Comparison of ENCODE assay signal across 8 cellular contexts in the genomic region with DNA sequence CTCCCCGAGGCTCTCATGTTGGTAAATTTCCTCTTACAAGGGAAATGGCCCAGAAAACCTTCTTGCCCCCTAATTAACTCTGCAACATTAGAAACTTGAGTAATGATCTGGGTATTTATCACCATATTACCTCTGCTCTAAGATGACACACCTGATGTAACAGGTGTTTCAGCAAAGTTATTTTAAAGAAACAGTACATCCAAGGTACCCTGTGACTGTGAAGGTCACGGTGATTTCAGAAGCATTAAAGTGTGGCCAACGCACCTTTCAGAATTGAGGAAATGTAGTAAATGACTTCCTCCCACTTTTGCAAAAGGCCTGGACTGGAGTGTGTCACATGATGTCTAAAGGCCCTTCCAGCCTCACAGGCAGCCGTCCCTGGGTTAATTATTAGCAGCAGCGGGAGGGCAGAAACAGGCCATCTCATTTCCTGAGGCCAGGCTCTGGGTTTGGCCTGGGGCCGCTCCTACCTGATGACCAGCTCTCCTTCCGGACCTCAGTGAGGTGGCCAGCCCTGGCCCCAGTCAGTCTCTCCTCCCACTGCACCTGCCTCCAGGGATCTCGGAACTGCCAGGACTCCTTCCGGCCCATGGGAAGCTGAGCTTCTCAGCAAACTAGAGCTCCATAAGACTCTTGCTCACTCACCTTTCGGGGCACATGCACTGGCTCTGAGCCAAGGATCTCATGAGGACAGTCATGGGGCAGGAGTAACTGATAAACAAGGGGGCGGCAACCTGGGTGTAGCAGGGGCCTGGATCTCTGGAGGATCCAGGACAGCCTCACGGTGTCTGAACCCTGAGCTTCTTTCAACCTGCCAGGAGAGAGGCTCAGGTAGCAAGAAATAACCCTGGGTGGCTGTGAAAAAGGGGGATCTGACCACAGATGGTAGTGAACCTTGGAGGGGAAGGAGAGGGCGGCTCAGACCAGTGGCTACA. TPM values are rescaled to one million over a fixed set of nuclear protein-coding genes. Genes with fewer than 3 reads are reported as not detected.
A peak's percentile ranks its signal among the peaks of the same experiment; 100 is the strongest.
DNase-seq lines count a peak whose midpoint lies in the region; ATAC-seq and TF ChIP-seq lines count a peak whose summit lies in the region.

No MANE protein-coding gene starts in this region.

- H4K8ac ChIP-seq in H9 (replicated peaks; ENCODE audit: insufficient read length, low read depth, low read length), result no peak overlapping the region

- no CpG with 5 or more reads among the region's 13 CpGs for whole genome bisulfite sequencing in H9 (ENCODE audit: extremely low coverage, insufficient read length, low lambda C conversion rate)

- H3K4me3 ChIP-seq in left lung, result no peak overlapping the region

- TF ChIP-seq CTCF in left lung (IDR thresholded peaks at IDR 0.05), result no peak
- no peak for TF ChIP-seq CTCF in H9 (conservative IDR thresholded peaks at IDR 0.05)

- no peaks in the 10 kb centered on the region for H3K23me2 ChIP-seq in H9 (ENCODE audit: insufficient read length, low read depth, low read length, poor library complexity, severe bottlenecking)

- intact Hi-C loops in left lung (cut with DNase I), result no loop called here

- H3K18ac ChIP-seq in H9 (ENCODE audit: insufficient read length, low read depth, low read length), result no peak overlapping the region

- H3K4ac ChIP-seq in H9 (ENCODE audit: low read depth, low read length), result no peak overlapping the region

- H3K23ac ChIP-seq in H9 (ENCODE audit: insufficient read length, low read depth, low read length), result no peak overlapping the region

- DNase-seq in NOMO-1 treated with dmso at 0.1 percent for 144 hours (lab: John Stamatoyannopoulos, UW; ENCODE audit: unreplicated experiment), result peak; percentile 67
- DNase-seq in left lung, result peak; percentile 88 to 89
- no peak for DNase-seq in H9
- no peak for DNase-seq in OCI-M1 (lab: John Stamatoyannopoulos, UW)
- DNase-seq in central memory CD4-positive, alpha-beta T cell, result no peak

- H2BK15ac ChIP-seq in H9 (ENCODE audit: low read depth, low read length), result no peak overlapping the region

- peaks cover 0 to 6% of the 10 kb centered on the region in 2 donors for H3K4me1 ChIP-seq in left lung
- no peaks in the 10 kb centered on the region for H3K4me1 ChIP-seq in H9 (ENCODE audit: insufficient read depth, low read length)

- no peak overlapping the region for H2BK12ac ChIP-seq in H9 (ENCODE audit: insufficient read length, low read depth, low read length)

- no peak overlapping the region for H3K4me2 ChIP-seq in H9 (ENCODE audit: insufficient read depth, insufficient read length, low read length)

- H3K27me3 ChIP-seq in left lung (peaks cover 0 to 46% of the 10 kb centered on the region in 2 donors), H9 (ENCODE audit: insufficient read depth, low read length) (no peaks in the 10 kb centered on the region)

- H3K36me3 Mint-ChIP-seq in H9 (ENCODE audit: insufficient read depth in 1 of 3, low read depth in 3 of 3), result no peaks in the 10 kb centered on the region

- no peak overlapping the region for H3T11ph ChIP-seq in H9 (ENCODE audit: low read length)

- H2BK5ac ChIP-seq in H9 (ENCODE audit: insufficient read length, low read length), result no peak overlapping the region

- H2AK5ac ChIP-seq in H9 (ENCODE audit: insufficient read length, low read length), result no peak overlapping the region

- H4K20me1 ChIP-seq in H9 (ENCODE audit: control insufficient read depth, insufficient read depth, insufficient read length), result no peaks in the 10 kb centered on the region

- no peak overlapping the region for H2AFZ ChIP-seq in H9 (ENCODE audit: low read length)

- no peak overlapping the region for H2BK20ac ChIP-seq in H9 (ENCODE audit: low read depth, low read length, poor library complexity, severe bottlenecking)

- no peak overlapping the region for H3K4me3 Mint-ChIP-seq in H9

- no peaks in the 10 kb centered on the region for H3K27me3 Mint-ChIP-seq in H9 (ENCODE audit: low read depth)

- peak; percentile 90 for ATAC-seq in GM18867 (IDR thresholded peaks at IDR 0.05; ENCODE audit: unreplicated experiment)
- peak; percentile 84 for ATAC-seq in HG02973 (IDR thresholded peaks at IDR 0.05; ENCODE audit: unreplicated experiment)
- peak; percentile 94 for ATAC-seq in left lung
- no peak for ATAC-seq in GM21526 (IDR thresholded peaks at IDR 0.05; ENCODE audit: low FRiP score, unreplicated experiment)

- H4K5ac ChIP-seq in H9 (ENCODE audit: insufficient read length, low read depth, low read length), result no peak overlapping the region

- H3K9me3 Mint-ChIP-seq in H9, result no peaks in the 10 kb centered on the region

- no peak overlapping the region for H2BK120ac ChIP-seq in H9 (ENCODE audit: low read depth, low read length, poor library complexity, severe bottlenecking)

- H3K4me1 Mint-ChIP-seq in H9, result peaks cover 0 to 6% of the 10 kb centered on the region in 2 experiments; a peak in 1 of 4 replicates

- no peaks in the 10 kb centered on the region for H3K79me2 ChIP-seq in H9 (ENCODE audit: insufficient read depth, low read length)

- H3K27ac Mint-ChIP-seq in H9, result no peak overlapping the region; a peak in 1 of 7 replicates

- no peak overlapping the region for H3K9ac ChIP-seq in H9 (ENCODE audit: extremely low read depth, insufficient read length, low read length)

- H3K79me1 ChIP-seq in H9 (ENCODE audit: insufficient read depth, low read depth, low read length, poor library complexity, severe bottlenecking), result no peaks in the 10 kb centered on the region

- peak overlapping the region; percentile 69 to 78 for H3K27ac ChIP-seq in left lung
- no peak overlapping the region for H3K27ac ChIP-seq in H9 (ENCODE audit: insufficient read length, low read depth, low read length)

- H3K14ac ChIP-seq in H9 (ENCODE audit: insufficient read depth, low read length), result no peak overlapping the region

- H3K56ac ChIP-seq in H9 (ENCODE audit: insufficient read length, low read depth, low read length), result no peak overlapping the region

- H4K91ac ChIP-seq in H9 (ENCODE audit: insufficient read length, low read depth, low read length), result no peak overlapping the region

- H3K9me3 ChIP-seq in left lung (no peaks in the 10 kb centered on the region), H9 (ENCODE audit: control insufficient read depth, low read depth, low read length) (no peaks in the 10 kb centered on the region)

- no peaks in the 10 kb centered on the region for H3K36me3 ChIP-seq in left lung

RNA-seq across cellular contexts. Expression of a gene that starts 20.6 kb away (rescaled TPM):
- total RNA-seq in left lung, result 10 to 100 TPM; 15.1 to 15.9 TPM
- 2.2 and 2.6 TPM in 2 replicates for total RNA-seq in H9 (2021)

Comparison
In these comparisons a context has a peak if more than half of its experiments do, and no peak if none do; other contexts are left out.
1. DNase-seq: peak in NOMO-1 treated with dmso at 0.1 percent for 144 hours (single experiment) and left lung (2 of 2); none in H9 (single experiment), OCI-M1 (single experiment) and central memory CD4-positive, alpha-beta T cell (single experiment).